ENCODE assay signal across 1 cellular context in the genomic region with DNA sequence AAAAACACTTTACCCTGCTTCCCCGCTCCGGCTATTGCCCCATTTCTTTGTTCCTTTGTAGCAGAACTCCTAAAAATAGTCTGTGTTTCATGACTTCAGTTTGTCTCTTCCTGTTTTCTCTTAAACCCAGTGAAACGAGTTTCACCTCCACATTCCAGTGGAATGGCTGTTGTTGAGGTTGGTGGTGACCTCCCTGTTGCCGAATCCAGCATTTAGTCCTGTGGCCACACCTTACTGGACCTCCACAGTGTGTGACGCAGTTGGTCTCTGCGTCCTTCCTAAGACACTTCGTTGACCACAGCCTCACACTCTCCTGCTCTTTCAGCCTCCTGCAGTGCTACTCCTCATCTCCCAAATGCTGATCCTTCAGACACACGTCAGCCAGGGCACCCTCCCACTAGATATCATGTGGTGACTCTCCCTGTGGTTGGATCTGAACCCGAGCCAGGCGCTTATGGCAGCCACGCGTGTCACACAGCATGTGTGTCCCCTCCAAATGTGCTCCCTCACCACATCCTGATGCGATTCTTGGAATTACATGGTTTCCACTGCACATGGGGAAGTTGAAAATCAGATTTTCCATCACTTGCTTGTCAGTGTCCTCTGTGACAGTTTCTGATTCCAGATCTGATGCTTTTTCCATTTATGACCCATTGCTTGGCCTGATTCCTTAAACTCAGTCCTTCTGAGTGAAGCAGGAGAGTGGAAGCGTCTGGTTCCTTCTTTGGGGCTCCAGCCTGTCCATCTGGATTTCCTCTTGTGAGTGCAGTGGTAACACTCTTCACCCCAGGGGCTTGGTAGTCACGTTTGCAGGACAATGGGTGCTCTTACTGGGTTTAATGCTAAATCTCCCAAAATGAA.
TF ChIP-seq lines count a peak whose summit lies in the region.

No MANE protein-coding gene starts in this region.

TF ChIP-seq in GM12878, 131 proteins besides CTCF, POLR2A, EP300 and RAD21 (continued from another document):
- TF ChIP-seq ETV6 (conservative IDR thresholded peaks at IDR 0.05 in 1 of 2, IDR thresholded peaks at IDR 0.05 in 1 of 2; ENCODE audit: borderline replicate concordance in 1 of 2, low read depth in 1 of 2) (0 out of 4 replicates have a peak, but pooled peaks of 1 of the 2 experiments have one; percentile 17), HDGF (IDR thresholded peaks at IDR 0.05) (peak; percentile 77; the same call in 1 of the 2 replicates), CREM (IDR thresholded peaks at IDR 0.05; ENCODE audit: low read depth) (no peak), JUND (IDR thresholded peaks at IDR 0.05; ENCODE audit: low read depth, low read length) (no peak), IKZF2 (IDR thresholded peaks at IDR 0.05) (0 out of 4 replicates have a peak, but pooled peaks of 1 of the 2 experiments have one; percentile 35), PAX5 (IDR thresholded peaks at IDR 0.05; ENCODE audit: borderline replicate concordance, low read depth, low read length) (0 out of 2 replicates have a peak, but pooled peaks have one; percentile 14), NFXL1 (IDR thresholded peaks at IDR 0.05; ENCODE audit: borderline replicate concordance) (no peak), CHD4 (IDR thresholded peaks at IDR 0.05) (no peak)
- TF ChIP-seq, protein P1, sequence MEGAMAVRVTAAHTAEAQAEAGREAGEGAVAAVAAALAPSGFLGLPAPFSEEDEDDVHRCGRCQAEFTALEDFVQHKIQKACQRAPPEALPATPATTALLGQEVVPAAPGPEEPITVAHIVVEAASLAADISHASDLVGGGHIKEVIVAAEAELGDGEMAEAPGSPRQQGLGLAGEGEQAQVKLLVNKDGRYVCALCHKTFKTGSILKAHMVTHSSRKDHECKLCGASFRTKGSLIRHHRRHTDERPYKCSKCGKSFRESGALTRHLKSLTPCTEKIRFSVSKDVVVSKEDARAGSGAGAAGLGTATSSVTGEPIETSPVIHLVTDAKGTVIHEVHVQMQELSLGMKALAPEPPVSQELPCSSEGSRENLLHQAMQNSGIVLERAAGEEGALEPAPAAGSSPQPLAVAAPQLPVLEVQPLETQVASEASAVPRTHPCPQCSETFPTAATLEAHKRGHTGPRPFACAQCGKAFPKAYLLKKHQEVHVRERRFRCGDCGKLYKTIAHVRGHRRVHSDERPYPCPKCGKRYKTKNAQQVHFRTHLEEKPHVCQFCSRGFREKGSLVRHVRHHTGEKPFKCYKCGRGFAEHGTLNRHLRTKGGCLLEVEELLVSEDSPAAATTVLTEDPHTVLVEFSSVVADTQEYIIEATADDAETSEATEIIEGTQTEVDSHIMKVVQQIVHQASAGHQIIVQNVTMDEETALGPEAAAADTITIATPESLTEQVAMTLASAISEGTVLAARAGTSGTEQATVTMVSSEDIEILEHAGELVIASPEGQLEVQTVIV (IDR thresholded peaks at IDR 0.05; ENCODE audit: borderline replicate concordance, partially characterized antibody) = no peak
